8 cellular contexts compared by ENCODE assay signal in genomic region chr5:176837707-176838115, GRCh38. TPM values are rescaled to one million over a fixed set of nuclear protein-coding genes. Genes with fewer than 3 reads are reported as not detected.
A peak's percentile ranks its signal among the peaks of the same experiment; 100 is the strongest.
DNase-seq lines count a peak whose midpoint lies in the region; ATAC-seq and TF ChIP-seq lines count a peak whose summit lies in the region.

No MANE protein-coding gene starts in this region.

- no peaks in the 10 kb centered on the region for H3K36me3 ChIP-seq in left lung

- intact Hi-C loops in left lung (cut with DNase I): no loop called here

- no peak for TF ChIP-seq CTCF in AG09309 (IDR thresholded peaks at IDR 0.05; ENCODE audit: control insufficient read depth, insufficient read depth, low read depth, low read length, missing control alignments)
- TF ChIP-seq CTCF in left lung (IDR thresholded peaks at IDR 0.05): no peak

- ATAC-seq in left lung: peak; percentile 100

- H3K4me1 ChIP-seq in left lung: no peaks in the 10 kb centered on the region

- peak; percentile 38 for DNase-seq in AG09309 (ENCODE audit: low read depth)
- DNase-seq in Jurkat, Clone E6-1 (ENCODE audit: low read depth, low spot score): peak; percentile 73
- peak; percentile 86 for DNase-seq in activated CD4-positive, alpha-beta T cell treated with anti-CD3 and anti-CD28 coated beads for 48 hours
- DNase-seq in cerebellar cortex (ENCODE audit: low spot score): peak; percentile 68
- peak; percentile 88 to 90 for DNase-seq in left lung
- DNase-seq in stimulated activated CD4-positive, alpha-beta T cell treated with anti-CD3 and anti-CD28 coated beads, TNF-alpha, amount 100 ng/mL, for 1 hour (ENCODE audit: low read depth in 3 of 3, low spot score in 1 of 3): peak in 2 of 3 donors; percentile 8 to 57
- DNase-seq in SKM-1 (lab: John Stamatoyannopoulos, UW; ENCODE audit: unreplicated experiment): no peak
- DNase-seq in NCI-H2227 treated with DMSO at 0.1 percent for 48 hours (lab: John Stamatoyannopoulos, UW): no peak

- no peak overlapping the region for H3K27ac ChIP-seq in left lung

- peaks cover 0 to 71% of the 10 kb centered on the region in 2 donors for H3K27me3 ChIP-seq in left lung

- H3K4me3 ChIP-seq in AG09309 (ENCODE audit: control insufficient read depth, low read depth, low read length): no peak overlapping the region
- H3K4me3 ChIP-seq in Jurkat, Clone E6-1 (ENCODE audit: low read length): no peak overlapping the region
- H3K4me3 ChIP-seq in left lung: no peak overlapping the region

- no peaks in the 10 kb centered on the region for H3K9me3 ChIP-seq in left lung

RNA-seq across cellular contexts. Expression of gene UNC5A, which starts 27.4 kb away (rescaled TPM):
- 0.38 TPM for polyA plus RNA-seq in Jurkat, Clone E6-1 (2012; ENCODE audit: insufficient read depth, insufficient read length)
- total RNA-seq in left lung: under 1 TPM in 1 of 2 donors, not detected in 1; 0.24 TPM

Comparison
In these comparisons a context has a peak if more than half of its experiments do, and no peak if none do; other contexts are left out.
1. DNase-seq: peak in AG09309 (single experiment), Jurkat, Clone E6-1 (single experiment), activated CD4-positive, alpha-beta T cell treated with anti-CD3 and anti-CD28 coated beads for 48 hours (single experiment), cerebellar cortex (single experiment), left lung (2 of 2) and stimulated activated CD4-positive, alpha-beta T cell treated with anti-CD3 and anti-CD28 coated beads, TNF-alpha, amount 100 ng/mL, for 1 hour (2 of 3); none in SKM-1 (single experiment) and NCI-H2227 treated with DMSO at 0.1 percent for 48 hours (single experiment).